ENCODE assay signal across 15 cellular contexts in genomic region chr15:59377940-59378339, GRCh38. TPM values are rescaled to one million over a fixed set of nuclear protein-coding genes. Genes with fewer than 3 reads are reported as not detected.
A peak's percentile ranks its signal among the peaks of the same experiment; 100 is the strongest.
DNase-seq lines count a peak whose midpoint lies in the region; FAIRE-seq and TF ChIP-seq lines count a peak whose summit lies in the region.
"Had no signal": no experiment of that assay in that cellular context is flagged by ENCODE, and none has a peak within 500 bp of the region (broad histone marks: within the 10 kb centered on the region; RNA-seq: fewer than 3 reads in every experiment).

No MANE protein-coding gene starts in this region.

- peak overlapping the region; percentile 100 for H3K4me2 ChIP-seq in SU-DHL-6 (ENCODE audit: low read depth, low read length, poor library complexity, severe bottlenecking)
- H3K4me2 ChIP-seq: GM23338 had no signal

- no peaks in the 10 kb centered on the region for H4K20me1 ChIP-seq in SU-DHL-6 (ENCODE audit: low read depth, low read length)

- H3K27me3 ChIP-seq in SU-DHL-6 (ENCODE audit: low read length) = no peaks in the 10 kb centered on the region
- no peaks in the 10 kb centered on the region for H3K27me3 ChIP-seq in sigmoid colon

- no peak overlapping the region for H2AFZ ChIP-seq in SU-DHL-6 (ENCODE audit: low read depth, low read length, severe bottlenecking)
- H2AFZ ChIP-seq: GM23338 had no signal

- peak; percentile 71 for FAIRE-seq in GM12891 (lab: Jason Lieb, UNC)
- FAIRE-seq: A204.1, GM12878 had no signal

- 79 to 84% methylated on average over 3 of the region's 3 CpGs for WGBS in sigmoid colon, 2 donors

- peak overlapping the region; percentile 47 for H3K9ac ChIP-seq in SU-DHL-6 (ENCODE audit: low read length)

- TF ChIP-seq CTCF in SU-DHL-6 (IDR thresholded peaks at IDR 0.05; ENCODE audit: insufficient read depth, low read length, poor library complexity, severe bottlenecking) (no peak), sigmoid colon (IDR thresholded peaks at IDR 0.05) (no peak)

- H3K9me2 ChIP-seq in SU-DHL-6 (replicated peaks; ENCODE audit: insufficient read depth, low read length) = no peaks in the 10 kb centered on the region

- H3K9me3 ChIP-seq in SU-DHL-6 (ENCODE audit: insufficient read depth, low read length) (no peaks in the 10 kb centered on the region), sigmoid colon (no peaks in the 10 kb centered on the region)
- H3K9me3 ChIP-seq: BE2C had no signal

- no peak overlapping the region for H3K4me3 ChIP-seq in SU-DHL-6 (ENCODE audit: insufficient read depth, low read length, poor library complexity, severe bottlenecking)
- no peak overlapping the region for H3K4me3 ChIP-seq in skeletal muscle cell (ENCODE audit: low read depth, low read length)
- H3K4me3 ChIP-seq in sigmoid colon = no peak overlapping the region
- H3K4me3 ChIP-seq: GM12878, GM23338 had no signal

- peaks cover 0 to 5% (median 2%) of the 10 kb centered on the region in 4 donors for H3K4me1 ChIP-seq in sigmoid colon
- H3K4me1 ChIP-seq: BE2C had no signal

- H3K79me2 ChIP-seq in SU-DHL-6 (ENCODE audit: insufficient read depth, low read length) = peaks cover 77% of the 10 kb centered on the region

- H3K27ac ChIP-seq in SU-DHL-6 (ENCODE audit: low read depth, low read length) (peak overlapping the region; percentile 92), sigmoid colon (no peak overlapping the region)
- H3K27ac ChIP-seq: C4-2B had no signal

- peaks cover 58% of the 10 kb centered on the region for H3F3A ChIP-seq in SU-DHL-6 (ENCODE audit: insufficient read depth)

- H3K36me3 ChIP-seq in SU-DHL-6 (ENCODE audit: low read length) (peaks cover 19% of the 10 kb centered on the region), sigmoid colon (peaks cover 0 to 13% (median 0%) of the 10 kb centered on the region in 4 donors)
- H3K36me3 ChIP-seq: BE2C had no signal

- DNase-seq in GM12891 (ENCODE audit: insufficient read length, low spot score) (no peak), skeletal muscle cell (ENCODE audit: low read depth) (peak; percentile 28), sigmoid colon (no peak), globus pallidus (ENCODE audit: low spot score) (no peak), NCI-H1092 (lab: John Stamatoyannopoulos, UW) (no peak)
- DNase-seq: BE2C; CD4-positive, alpha-beta memory T cell; DMS79; H9 had no signal

- TF ChIP-seq RAD21 in Ishikawa (IDR thresholded peaks at IDR 0.05; ENCODE audit: low read depth) = no peak

- TF ChIP-seq EP300 in Ishikawa (IDR thresholded peaks at IDR 0.05; ENCODE audit: borderline replicate concordance) = no peak
- TF ChIP-seq EP300 in sigmoid colon (IDR thresholded peaks at IDR 0.05) = no peak

- TF ChIP-seq POLR2A in GM12891 (IDR thresholded peaks at IDR 0.05; ENCODE audit: low read depth, low read length) (no peak), sigmoid colon (IDR thresholded peaks at IDR 0.05) (no peak)

- intact Hi-C loops in sigmoid colon (cut with DNase I) = loop anchor here (10.0 kb wide), 1 partner anchor 603 kb away; the partner anchor contains the start of gene MINDY2

TF ChIP-seq in GM12891, 5 proteins besides CTCF, POLR2A, EP300 and RAD21:
- no peak for TF ChIP-seq TAF1 (IDR thresholded peaks at IDR 0.05; ENCODE audit: low read depth, low read length)
- TF ChIP-seq PAX5 (IDR thresholded peaks at IDR 0.05; ENCODE audit: insufficient read depth, low read length, severe bottlenecking) = no peak
- TF ChIP-seq SPI1 (IDR thresholded peaks at IDR 0.05; ENCODE audit: low read depth, low read length) = no peak
- TF ChIP-seq POU2F2 (IDR thresholded peaks at IDR 0.05; ENCODE audit: low read depth, low read length) = no peak
- TF ChIP-seq POLR2AphosphoS5 (IDR thresholded peaks at IDR 0.05; ENCODE audit: low read depth, low read length) = no peak

TF ChIP-seq in Ishikawa, 13 proteins besides CTCF, POLR2A, EP300 and RAD21:
- TF ChIP-seq EGR1 (IDR thresholded peaks at IDR 0.05) (no peak), MAX (IDR thresholded peaks at IDR 0.05) (no peak), CEBPB (IDR thresholded peaks at IDR 0.05) (peak; percentile 96), USF1 (IDR thresholded peaks at IDR 0.05) (no peak), NFIC (IDR thresholded peaks at IDR 0.05) (no peak), REST (IDR thresholded peaks at IDR 0.05; ENCODE audit: low read depth) (no peak)

RNA-seq across cellular contexts. Expression of gene MYO1E, which starts 5.3 kb away (rescaled TPM):
- 94.9 TPM for polyA plus RNA-seq in GM12891 (2012; ENCODE audit: low read depth, missing spikeins)
- 10 to 100 TPM; 20.6 to 32.1 (median 22.9) TPM for total RNA-seq in sigmoid colon
- polyA plus RNA-seq in sigmoid colon = 10 to 100 TPM; 44.4 to 92.2 (median 74.1) TPM
- polyA plus RNA-seq: CD4-positive, alpha-beta memory T cell had no signal
